1 cellular context compared by ENCODE assay signal in the genomic region with DNA sequence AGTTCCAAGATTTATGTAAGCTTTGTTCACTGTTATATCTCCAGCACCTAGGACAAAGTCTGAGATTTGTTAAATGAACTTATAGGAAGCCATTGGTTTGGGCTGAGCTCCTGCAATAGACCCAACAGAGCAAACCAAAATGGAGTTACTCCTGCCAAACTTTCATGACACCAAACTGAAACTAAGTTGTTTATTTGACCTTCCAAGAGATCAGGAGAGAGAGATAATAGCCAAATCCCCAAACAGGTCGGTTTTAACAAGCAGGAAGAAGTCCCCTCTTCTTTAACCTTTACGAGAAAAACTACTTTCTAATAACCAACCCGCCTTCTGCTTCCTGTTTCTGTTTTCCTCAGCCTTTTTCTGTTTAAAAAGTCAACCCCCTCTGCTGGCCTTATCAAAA.
TF ChIP-seq lines count a peak whose summit lies in the region.

No MANE protein-coding gene starts in this region.

TF ChIP-seq in K562, 482 proteins besides CTCF, POLR2A, EP300 and RAD21 (continued from another document and continues in another):
- no peak for TF ChIP-seq GTF2B (IDR thresholded peaks at IDR 0.05; ENCODE audit: extremely low read depth, insufficient read length)
- TF ChIP-seq ZNF263 (CRISPR knock-in tag; IDR thresholded peaks at IDR 0.05; ENCODE audit: borderline replicate concordance): no peak
- no peak for TF ChIP-seq E2F1 (CRISPR knock-in tag; IDR thresholded peaks at IDR 0.05)
- no peak for TF ChIP-seq CCNT2 (IDR thresholded peaks at IDR 0.05; ENCODE audit: borderline replicate concordance, extremely low read depth, insufficient read length, low read depth, low read length)
- TF ChIP-seq IRF9 (tag; IDR thresholded peaks at IDR 0.05): peak; percentile 67; the same call in 1 of the 2 replicates
- no peak for TF ChIP-seq L3MBTL2 (IDR thresholded peaks at IDR 0.05)
- TF ChIP-seq PYGO2 (tag; IDR thresholded peaks at IDR 0.05): peak; percentile 92
- TF ChIP-seq POLR2G (IDR thresholded peaks at IDR 0.05; ENCODE audit: low read depth, low read length): no peak
- TF ChIP-seq, protein P1, sequence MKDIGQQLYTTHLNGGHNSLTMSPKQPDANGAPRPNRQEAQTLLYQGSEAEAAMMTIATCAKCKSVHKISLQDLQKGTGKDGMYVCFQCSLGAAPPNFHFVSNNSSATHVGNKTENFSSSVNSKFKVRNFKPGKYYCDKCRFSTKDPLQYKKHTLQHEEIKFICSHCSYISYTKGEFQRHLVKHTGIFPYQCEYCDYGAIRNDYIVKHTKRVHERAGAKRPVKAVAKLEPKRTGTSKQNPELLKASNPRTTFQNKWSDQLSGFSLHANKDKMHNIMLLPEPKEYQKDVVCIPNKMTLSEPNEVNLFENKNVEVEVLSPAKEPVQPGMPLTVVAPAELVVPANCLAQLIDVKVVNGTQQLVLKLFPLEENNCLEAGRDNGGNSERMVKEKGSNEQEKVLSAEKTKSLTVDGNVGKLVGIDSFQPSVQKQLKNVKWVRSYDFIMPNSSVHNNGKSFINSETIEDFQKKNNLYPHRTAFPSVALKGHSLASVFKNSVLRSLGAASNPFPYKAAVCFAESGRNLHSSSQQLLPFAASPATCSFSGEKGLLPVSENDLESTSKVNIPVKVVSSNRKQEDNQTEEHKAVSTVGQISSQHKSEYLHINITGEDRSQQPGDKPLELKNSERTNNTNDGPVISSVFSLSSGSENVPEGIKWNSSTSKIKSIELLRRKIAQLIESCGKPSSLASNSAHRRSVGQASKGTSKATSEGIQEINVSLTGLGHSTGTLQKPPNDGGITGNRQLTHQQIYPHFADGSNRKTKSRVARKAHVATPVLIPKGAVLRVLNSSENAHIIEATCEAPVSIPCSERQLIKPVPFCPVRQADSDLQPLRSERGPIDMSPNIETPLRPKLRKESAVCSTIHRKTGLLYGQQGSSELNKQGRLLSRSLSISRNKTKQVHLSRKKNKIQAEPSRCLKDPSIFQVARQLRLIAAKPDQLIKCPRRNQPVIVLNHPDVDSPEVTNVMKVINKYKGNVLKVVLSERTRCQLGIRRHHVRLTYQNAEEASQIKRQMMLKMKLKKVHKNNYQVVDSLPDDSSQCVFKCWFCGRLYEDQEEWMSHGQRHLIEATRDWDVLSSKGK (CRISPR knock-in tag; IDR thresholded peaks at IDR 0.05): no peak
- TF ChIP-seq SMAD4 (CRISPR knock-in tag; conservative IDR thresholded peaks at IDR 0.05): peak; percentile 67
- no peak for TF ChIP-seq RHOXF2B (CRISPR knock-in tag; conservative IDR thresholded peaks at IDR 0.05)
- TF ChIP-seq LCOR (CRISPR knock-in tag; IDR thresholded peaks at IDR 0.05): no peak
- 0 out of 2 replicates have a peak, but pooled peaks have one; percentile 47 for TF ChIP-seq MECOM (CRISPR knock-in tag; IDR thresholded peaks at IDR 0.05)
- no peak for TF ChIP-seq BHLHE40 (IDR thresholded peaks at IDR 0.05; ENCODE audit: low read length)
- TF ChIP-seq DPF2 (IDR thresholded peaks at IDR 0.05): no peak
- TF ChIP-seq ZNF253 (CRISPR knock-in tag; conservative IDR thresholded peaks at IDR 0.05): no peak
- no peak for TF ChIP-seq ZNF551 (CRISPR knock-in tag; IDR thresholded peaks at IDR 0.05)
- no peak for TF ChIP-seq NRF1 (conservative IDR thresholded peaks at IDR 0.05 in 1 of 2, IDR thresholded peaks at IDR 0.05 in 1 of 2)
- TF ChIP-seq, protein P2, sequence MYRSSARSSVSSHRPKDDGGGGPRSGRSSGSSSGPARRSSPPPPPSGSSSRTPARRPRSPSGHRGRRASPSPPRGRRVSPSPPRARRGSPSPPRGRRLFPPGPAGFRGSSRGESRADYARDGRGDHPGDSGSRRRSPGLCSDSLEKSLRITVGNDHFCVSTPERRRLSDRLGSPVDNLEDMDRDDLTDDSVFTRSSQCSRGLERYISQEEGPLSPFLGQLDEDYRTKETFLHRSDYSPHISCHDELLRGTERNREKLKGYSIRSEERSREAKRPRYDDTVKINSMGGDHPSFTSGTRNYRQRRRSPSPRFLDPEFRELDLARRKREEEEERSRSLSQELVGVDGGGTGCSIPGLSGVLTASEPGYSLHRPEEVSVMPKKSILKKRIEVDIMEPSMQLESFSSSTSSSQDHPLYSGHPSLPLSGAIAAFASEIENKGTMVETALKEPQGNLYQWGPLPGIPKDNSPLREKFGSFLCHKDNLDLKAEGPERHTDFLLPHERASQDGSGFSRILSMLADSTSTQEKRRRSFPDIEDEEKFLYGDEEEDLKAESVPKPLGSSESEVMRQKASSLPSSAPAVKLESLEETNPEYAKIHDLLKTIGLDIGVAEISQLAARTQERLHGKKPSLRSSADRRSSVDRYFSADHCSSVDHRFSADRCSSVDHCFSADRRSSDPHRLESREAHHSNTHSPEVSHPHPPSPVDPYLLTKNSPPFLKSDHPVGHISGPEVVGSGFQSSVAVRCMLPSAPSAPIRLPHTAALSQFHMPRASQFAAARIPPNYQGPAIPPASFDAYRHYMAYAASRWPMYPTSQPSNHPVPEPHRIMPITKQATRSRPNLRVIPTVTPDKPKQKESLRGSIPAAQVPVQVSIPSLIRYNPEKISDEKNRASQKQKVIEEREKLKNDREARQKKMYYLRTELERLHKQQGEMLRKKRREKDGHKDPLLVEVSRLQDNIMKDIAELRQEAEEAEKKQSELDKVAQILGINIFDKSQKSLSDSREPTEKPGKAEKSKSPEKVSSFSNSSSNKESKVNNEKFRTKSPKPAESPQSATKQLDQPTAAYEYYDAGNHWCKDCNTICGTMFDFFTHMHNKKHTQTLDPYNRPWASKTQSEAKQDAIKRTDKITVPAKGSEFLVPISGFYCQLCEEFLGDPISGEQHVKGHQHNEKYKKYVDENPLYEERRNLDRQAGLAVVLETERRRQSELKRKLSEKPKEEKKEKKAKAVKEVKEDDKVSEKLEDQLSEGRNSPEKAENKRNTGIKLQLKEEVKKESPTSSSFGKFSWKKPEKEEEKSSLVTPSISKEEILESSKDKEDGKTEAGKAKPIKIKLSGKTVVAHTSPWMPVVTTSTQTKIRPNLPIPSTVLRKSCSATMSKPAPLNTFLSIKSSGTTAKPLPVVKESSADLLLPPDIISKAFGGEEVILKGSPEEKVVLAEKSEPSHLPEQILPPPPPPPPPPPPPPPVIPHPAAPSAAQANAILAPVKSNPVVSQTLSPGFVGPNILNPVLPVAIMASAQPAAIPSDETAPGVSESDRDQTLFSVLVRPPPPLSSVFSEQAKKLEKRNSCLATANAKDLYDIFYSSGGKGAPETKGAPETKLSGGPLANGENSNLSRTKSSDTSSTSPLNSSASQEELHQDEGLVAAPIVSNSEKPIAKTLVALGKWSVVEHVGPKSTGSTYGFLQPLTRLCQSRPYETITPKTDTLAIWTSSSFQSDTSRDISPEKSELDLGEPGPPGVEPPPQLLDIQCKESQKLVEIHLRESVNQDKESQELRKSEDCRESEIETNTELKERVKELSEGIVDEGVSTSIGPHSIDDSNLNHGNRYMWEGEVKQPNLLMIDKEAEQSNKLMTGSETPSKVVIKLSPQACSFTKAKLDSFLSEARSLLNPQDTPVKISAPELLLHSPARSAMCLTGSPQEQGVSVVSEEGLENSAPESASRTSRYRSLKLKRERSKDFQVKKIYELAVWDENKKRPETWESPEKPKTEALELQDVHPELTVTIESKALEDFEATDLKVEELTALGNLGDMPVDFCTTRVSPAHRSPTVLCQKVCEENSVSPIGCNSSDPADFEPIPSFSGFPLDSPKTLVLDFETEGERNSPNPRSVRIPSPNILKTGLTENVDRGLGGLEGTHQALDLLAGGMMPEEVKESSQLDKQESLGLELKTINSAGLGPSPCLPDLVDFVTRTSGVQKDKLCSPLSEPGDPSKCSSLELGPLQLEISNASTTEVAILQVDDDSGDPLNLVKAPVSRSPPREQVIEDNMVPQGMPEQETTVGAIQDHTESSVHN (IDR thresholded peaks at IDR 0.05; ENCODE audit: borderline replicate concordance in 1 of 2, low read depth in 1 of 2): no peak
- no peak for TF ChIP-seq SMARCE1 (IDR thresholded peaks at IDR 0.05)
- TF ChIP-seq ZNF408 (CRISPR knock-in tag; IDR thresholded peaks at IDR 0.05; ENCODE audit: low read depth): no peak
- TF ChIP-seq FOS (IDR thresholded peaks at IDR 0.05; ENCODE audit: extremely low read depth, insufficient read length): no peak
- TF ChIP-seq ZNF778 (CRISPR knock-in tag; IDR thresholded peaks at IDR 0.05): no peak
- no peak for TF ChIP-seq MTA1 (IDR thresholded peaks at IDR 0.05; ENCODE audit: borderline replicate concordance)
- TF ChIP-seq ZNF347 (CRISPR knock-in tag; IDR thresholded peaks at IDR 0.05; ENCODE audit: low read depth): no peak
- no peak for TF ChIP-seq PTBP1 (IDR thresholded peaks at IDR 0.05; ENCODE audit: low read depth, low read length)
- peak; percentile 83 for TF ChIP-seq ZNF311 (CRISPR knock-in tag; IDR thresholded peaks at IDR 0.05)
- no peak for TF ChIP-seq FOXJ3 (CRISPR knock-in tag; IDR thresholded peaks at IDR 0.05)
- no peak for TF ChIP-seq NCOA6 (IDR thresholded peaks at IDR 0.05)
- TF ChIP-seq, protein P3, sequence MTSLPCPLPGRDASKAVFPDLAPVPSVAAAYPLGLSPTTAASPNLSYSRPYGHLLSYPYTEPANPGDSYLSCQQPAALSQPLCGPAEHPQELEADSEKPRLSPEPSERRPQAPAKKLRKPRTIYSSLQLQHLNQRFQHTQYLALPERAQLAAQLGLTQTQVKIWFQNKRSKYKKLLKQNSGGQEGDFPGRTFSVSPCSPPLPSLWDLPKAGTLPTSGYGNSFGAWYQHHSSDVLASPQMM (CRISPR knock-in tag; IDR thresholded peaks at IDR 0.05): no peak
- no peak for TF ChIP-seq ZBTB17 (CRISPR knock-in tag; IDR thresholded peaks at IDR 0.05)
- no peak for TF ChIP-seq CREM (IDR thresholded peaks at IDR 0.05; ENCODE audit: low read depth)
- TF ChIP-seq RBM25 (IDR thresholded peaks at IDR 0.05; ENCODE audit: low read depth, low read length, severe bottlenecking): no peak
- no peak for TF ChIP-seq ZFPM2 (CRISPR knock-in tag; IDR thresholded peaks at IDR 0.05)
- no peak for TF ChIP-seq SP1 (CRISPR knock-in tag; IDR thresholded peaks at IDR 0.05)
- TF ChIP-seq CHAMP1 (IDR thresholded peaks at IDR 0.05): no peak
- no peak for TF ChIP-seq SIRT6 (IDR thresholded peaks at IDR 0.05; ENCODE audit: low read depth, low read length)
- TF ChIP-seq NBN (IDR thresholded peaks at IDR 0.05; ENCODE audit: low read depth): no peak
- no peak for TF ChIP-seq MYNN (IDR thresholded peaks at IDR 0.05)
- no peak for TF ChIP-seq MYNN (CRISPR knock-in tag; IDR thresholded peaks at IDR 0.05)
- no peak for TF ChIP-seq POLR2B (IDR thresholded peaks at IDR 0.05; ENCODE audit: low read depth, partially characterized antibody)
- TF ChIP-seq TEAD1 (CRISPR knock-in tag; IDR thresholded peaks at IDR 0.05): peak in 1 of 2 experiments; percentile 65; a peak in 2 of 4 replicates
- TF ChIP-seq TSC22D4 (tag; IDR thresholded peaks at IDR 0.05): no peak
- TF ChIP-seq ZNF668 (CRISPR knock-in tag; IDR thresholded peaks at IDR 0.05): no peak
- TF ChIP-seq GABPB2 (CRISPR knock-in tag; conservative IDR thresholded peaks at IDR 0.05): no peak
- TF ChIP-seq ELF1 (tag; IDR thresholded peaks at IDR 0.05): no peak
- TF ChIP-seq NR2F6 (CRISPR knock-in tag; IDR thresholded peaks at IDR 0.05): no peak
- TF ChIP-seq ZNF76 (CRISPR knock-in tag; IDR thresholded peaks at IDR 0.05; ENCODE audit: borderline replicate concordance): 0 out of 2 replicates have a peak, but pooled peaks have one; percentile 33
- no peak for TF ChIP-seq SNIP1 (IDR thresholded peaks at IDR 0.05; ENCODE audit: low read depth)
- peak; percentile 91; the same call in 1 of the 2 replicates for TF ChIP-seq DMBX1 (CRISPR knock-in tag; IDR thresholded peaks at IDR 0.05; ENCODE audit: borderline replicate concordance)
- no peak for TF ChIP-seq RFX1 (IDR thresholded peaks at IDR 0.05)
- TF ChIP-seq KAT7 (CRISPR knock-in tag; IDR thresholded peaks at IDR 0.05; ENCODE audit: borderline replicate concordance): no peak
- TF ChIP-seq DACH1 (IDR thresholded peaks at IDR 0.05; ENCODE audit: partially characterized antibody): no peak
- TF ChIP-seq NUFIP1 (IDR thresholded peaks at IDR 0.05; ENCODE audit: partially characterized antibody): no peak
- no peak for TF ChIP-seq LARP7 (IDR thresholded peaks at IDR 0.05)
